ENCODE assay signal across 23 cellular contexts in the genomic region with DNA sequence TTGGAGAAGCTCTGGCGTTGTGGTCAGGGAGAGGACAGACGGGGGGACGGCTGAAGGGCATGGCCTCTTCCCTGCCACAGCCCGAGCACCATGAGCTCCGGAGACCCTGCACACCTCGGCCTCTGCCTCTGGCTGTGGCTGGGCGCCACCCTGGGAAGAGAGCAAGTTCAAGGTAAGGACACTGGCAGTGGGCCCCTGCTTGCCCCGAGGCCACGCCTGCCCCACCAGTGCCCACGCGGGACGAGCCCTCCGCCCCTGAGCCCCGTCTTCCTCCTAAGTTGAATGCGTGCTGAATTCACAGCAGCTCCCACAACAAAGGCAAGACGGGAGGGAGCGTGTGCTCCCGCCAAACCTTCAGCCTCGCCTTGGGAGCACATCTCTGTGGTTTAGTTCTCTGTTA. TPM values are rescaled to one million over a fixed set of nuclear protein-coding genes. Genes with fewer than 3 reads are reported as not detected.
A peak's percentile ranks its signal among the peaks of the same experiment; 100 is the strongest.
DNase-seq lines count a peak whose midpoint lies in the region; ATAC-seq, FAIRE-seq and TF ChIP-seq lines count a peak whose summit lies in the region.
"Had no signal": no experiment of that assay in that cellular context is flagged by ENCODE, and none has a peak within 500 bp of the region (broad histone marks: within the 10 kb centered on the region; RNA-seq: fewer than 3 reads in every experiment).

No MANE protein-coding gene starts in this region.

- FAIRE-seq in H1 (lab: Jason Lieb, UNC), result no peak

- peaks cover 7% of the 10 kb centered on the region for H3K4me1 Mint-ChIP-seq in activated naive CD4-positive, alpha-beta T cell treated with anti-CD3 and anti-CD28 coated beads, Interleukin-2, amount 50 U/mL, for 24 hours

- H3K27ac ChIP-seq in IMR-90 (ENCODE audit: insufficient read depth, low read length) (no peak overlapping the region), H1 (ENCODE audit: low read depth, low read length) (no peak overlapping the region), neuronal stem cell (replicated peaks; ENCODE audit: low read length) (no peak overlapping the region)
- H3K27ac ChIP-seq: GM23248, KMS-11, Peyer's patch had no signal

- H2AFZ ChIP-seq in IMR-90 (replicated peaks; ENCODE audit: low read length, poor library complexity) (peak overlapping the region; percentile 58), H1 (ENCODE audit: low read length) (no peak overlapping the region), neuronal stem cell (ENCODE audit: low read length) (peak overlapping the region; percentile 74)
- H2AFZ ChIP-seq: GM23248 had no signal

- H2BK120ac ChIP-seq in IMR-90 (ENCODE audit: low read depth, low read length) (no peak overlapping the region), H1 (replicated peaks; ENCODE audit: low read depth, low read length) (peak overlapping the region; percentile 82), neuronal stem cell (ENCODE audit: low read depth, low read length) (no peak overlapping the region)

- H3K56ac ChIP-seq in IMR-90 (ENCODE audit: extremely low read depth, insufficient read depth, low read length), result no peak overlapping the region
- H3K56ac ChIP-seq in H1 (replicated peaks; ENCODE audit: insufficient read length, low read depth, low read length), result no peak overlapping the region

- H3K4me3 Mint-ChIP-seq in activated naive CD4-positive, alpha-beta T cell treated with anti-CD3 and anti-CD28 coated beads, Interleukin-2, amount 50 U/mL, for 24 hours, result no peak overlapping the region

- CTCF ChIA-PET in IMR-90 (lab: Yijun Ruan, JAX), result no interaction called here
- CTCF ChIA-PET in H1 (lab: Charles Lee; ENCODE audit: partially characterized antibody), result interaction anchor here (0.6 to 9.9 kb wide), 11 partner anchors 15 to 506 kb away, joined by 3 to 81 read pairs (median 9); a partner anchor contains a TSS

- BruUV-seq in IMR-90 (replicated peaks; lab: Mats Ljungman, UMichigan), result no TSS peak

- H2BK15ac ChIP-seq in IMR-90 (ENCODE audit: low read depth, low read length) (no peak overlapping the region), H1 (ENCODE audit: low read length) (peak overlapping the region; percentile 99; the same call in 1 of the 2 replicates), neuronal stem cell (ENCODE audit: low read length) (peak overlapping the region; percentile 58)

- no peak overlapping the region for H4K8ac ChIP-seq in IMR-90 (ENCODE audit: low read depth in 2 of 2, low read length in 2 of 2)
- peak overlapping the region; percentile 57 for H4K8ac ChIP-seq in H1 (ENCODE audit: extremely low read depth, insufficient read depth, low read length)
- H4K8ac ChIP-seq in neuronal stem cell (ENCODE audit: low read depth, low read length), result no peak overlapping the region

- TF ChIP-seq RAD21 in IMR-90 (IDR thresholded peaks at IDR 0.05; ENCODE audit: low read length), result no peak
- no peak for TF ChIP-seq RAD21 in H1 (IDR thresholded peaks at IDR 0.05 in 1 of 2, conservative IDR thresholded peaks at IDR 0.05 in 1 of 2; ENCODE audit: low read depth in 2 of 2, low read length in 2 of 2)

- H2AK5ac ChIP-seq in IMR-90 (ENCODE audit: low read depth, low read length) (no peak overlapping the region), H1 (ENCODE audit: low read depth, low read length) (peak overlapping the region; percentile 93; the same call in 1 of the 2 replicates), neuronal stem cell (ENCODE audit: low read depth, low read length) (no peak overlapping the region)

- no peak overlapping the region for H3K18ac ChIP-seq in IMR-90 (ENCODE audit: low read depth, low read length)
- H3K18ac ChIP-seq in H1 (ENCODE audit: extremely low read depth, low read length), result peak overlapping the region; percentile 71
- H3K18ac ChIP-seq in neuronal stem cell (ENCODE audit: low read length), result peak overlapping the region; percentile 74

- H3K4me3 ChIP-seq in IMR-90 (ENCODE audit: insufficient read depth, low read depth, low read length) (no peak overlapping the region), H1 (ENCODE audit: extremely low read depth in 1 of 4, insufficient read depth in 2 of 4, low read depth in 3 of 4, low read length in 4 of 4) (no peak overlapping the region; a peak in 1 of 8 replicates), neuronal stem cell (ENCODE audit: low read length in 2 of 2) (no peak overlapping the region)
- H3K4me3 ChIP-seq: GM23248, Peyer's patch had no signal

- TF ChIP-seq POLR2A in IMR-90 (IDR thresholded peaks at IDR 0.05; ENCODE audit: low read depth, low read length), result 0 out of 2 replicates have a peak, but pooled peaks have one; percentile 12
- no peak for TF ChIP-seq POLR2A in H1 (IDR thresholded peaks at IDR 0.05; ENCODE audit: control extremely low read depth in 1 of 2, low read depth in 2 of 2, low read length in 2 of 2)

- TF ChIP-seq CTCF in IMR-90 (conservative IDR thresholded peaks at IDR 0.05; ENCODE audit: low read depth, low read length) (no peak), H1 (IDR thresholded peaks at IDR 0.05; ENCODE audit: control extremely low read depth in 1 of 3, insufficient read depth in 1 of 3, low read depth in 1 of 3, low read length in 3 of 3) (no peak)

- no peaks in the 10 kb centered on the region for H3K36me3 ChIP-seq in IMR-90 (ENCODE audit: control insufficient read depth, insufficient read depth, low read length)
- no peaks in the 10 kb centered on the region for H3K36me3 ChIP-seq in H1 (ENCODE audit: control insufficient read depth in 2 of 4, insufficient read depth in 4 of 4, low read length in 3 of 4)
- no peaks in the 10 kb centered on the region for H3K36me3 ChIP-seq in neuronal stem cell (replicated peaks in 1 of 2; ENCODE audit: control insufficient read depth in 2 of 2, insufficient read depth in 2 of 2, low read length in 2 of 2)
- H3K36me3 ChIP-seq: Peyer's patch had no signal

- no peaks in the 10 kb centered on the region for H3K36me3 Mint-ChIP-seq in activated naive CD4-positive, alpha-beta T cell treated with anti-CD3 and anti-CD28 coated beads, Interleukin-2, amount 50 U/mL, for 24 hours

- H2BK20ac ChIP-seq in IMR-90 (ENCODE audit: low read depth, low read length) (no peak overlapping the region), H1 (ENCODE audit: low read length) (peak overlapping the region; percentile 80; the same call in 1 of the 2 replicates)

- H2BK12ac ChIP-seq in H1 (ENCODE audit: low read depth, low read length) (peak overlapping the region; percentile 95; the same call in 1 of the 2 replicates), neuronal stem cell (ENCODE audit: low read length) (peak overlapping the region; percentile 73)

- peaks cover 2% of the 10 kb centered on the region; the same call in 1 of the 2 replicates for H3K9me3 ChIP-seq in IMR-90 (ENCODE audit: control insufficient read depth, insufficient read depth, low read length)
- H3K9me3 ChIP-seq in H1 (ENCODE audit: insufficient read depth in 2 of 2, low read depth in 1 of 2, low read length in 1 of 2), result no peaks in the 10 kb centered on the region
- H3K9me3 ChIP-seq in neuronal stem cell (replicated peaks in 1 of 2; ENCODE audit: control insufficient read depth in 2 of 2, insufficient read depth in 1 of 2, low read depth in 1 of 2, low read length in 2 of 2), result no peaks in the 10 kb centered on the region
- H3K9me3 ChIP-seq: Peyer's patch had no signal

- H3K23ac ChIP-seq in IMR-90 (ENCODE audit: low read depth, low read length), result no peak overlapping the region
- H3K23ac ChIP-seq in H1 (ENCODE audit: insufficient read length), result no peak overlapping the region
- H3K23ac ChIP-seq in neuronal stem cell (ENCODE audit: low read depth, low read length, poor library complexity), result peak overlapping the region; percentile 87

- intact Hi-C loops in IMR-90 (cut with micrococcal nuclease), result no loop called here

- H3K79me1 ChIP-seq in IMR-90 (ENCODE audit: low read depth in 1 of 2, low read length in 2 of 2) (no peaks in the 10 kb centered on the region), H1 (ENCODE audit: low read depth, low read length) (no peaks in the 10 kb centered on the region; the same call in 1 of the 2 replicates), neuronal stem cell (ENCODE audit: low read depth, low read length) (peaks cover 8% of the 10 kb centered on the region)

- H3K27me3 ChIP-seq in IMR-90 (ENCODE audit: control insufficient read depth, insufficient read depth, low read length) (peaks cover 41% of the 10 kb centered on the region), H1 (replicated peaks in 1 of 4; ENCODE audit: control insufficient read depth in 3 of 4, extremely low read depth in 1 of 4, insufficient read depth in 3 of 4, low read length in 3 of 4) (peaks cover 0 to 9% (median 4%) of the 10 kb centered on the region in 4 experiments; a peak in 3 of 7 replicates), neuronal stem cell (ENCODE audit: control insufficient read depth in 3 of 3, insufficient read depth in 3 of 3, low read depth in 1 of 3, low read length in 3 of 3) (peaks cover 0 to 13% (median 0%) of the 10 kb centered on the region in 3 experiments)

- peaks cover 3% of the 10 kb centered on the region; the same call in 1 of the 2 replicates for H3K23me2 ChIP-seq in H1 (ENCODE audit: low read depth, low read length)

- H3K27ac Mint-ChIP-seq in activated naive CD4-positive, alpha-beta T cell treated with anti-CD3 and anti-CD28 coated beads, Interleukin-2, amount 50 U/mL, for 24 hours, result peak overlapping the region; percentile 55

- DNase-seq in activated naive CD4-positive, alpha-beta T cell treated with anti-CD3 and anti-CD28 coated beads, Interleukin-2, amount 50 U/mL, for 16 hours, result no peak
- DNase-seq in IMR-90, result no peak
- no peak for DNase-seq in H1 (ENCODE audit: low read depth in 1 of 2, low spot score in 2 of 2)
- no peak for DNase-seq in neuronal stem cell (ENCODE audit: low spot score)
- DNase-seq: 8988T, AML-193, COR-L47, DMS79, GM23248, NCI-H1092 treated with DMSO at 0.1 percent for 48 hours, NCI-H1436 treated with DMSO at 0.1 percent for 48 hours, NCI-H1930, NCI-H2227 treated with DMSO at 0.1 percent for 48 hours, NCI-H524, NCI-H82, Peyer's patch, Right ventricle myocardium superior had no signal

- no peak for TF ChIP-seq EP300 in H1 (IDR thresholded peaks at IDR 0.05; ENCODE audit: borderline replicate concordance in 1 of 2, low read depth in 2 of 2, low read length in 2 of 2)

- H2BK5ac ChIP-seq in IMR-90 (ENCODE audit: low read depth, low read length, poor library complexity, severe bottlenecking) (no peak overlapping the region), H1 (ENCODE audit: low read depth, low read length) (peak overlapping the region; percentile 78; the same call in 1 of the 2 replicates), neuronal stem cell (ENCODE audit: low read length) (peak overlapping the region; percentile 62)

- H3K4ac ChIP-seq in IMR-90 (ENCODE audit: low read depth, low read length) (no peak overlapping the region), H1 (replicated peaks; ENCODE audit: insufficient read length, low read depth, low read length) (peak overlapping the region; percentile 91), neuronal stem cell (ENCODE audit: low read length) (peak overlapping the region; percentile 70)

- no peaks in the 10 kb centered on the region for H3K79me2 ChIP-seq in H1 (ENCODE audit: control insufficient read depth in 1 of 2, insufficient read depth in 2 of 2, low read length in 2 of 2)

- WGBS in IMR-90 (ENCODE audit: extremely low coverage in 2 of 2, insufficient read length in 1 of 2), 2 experiments, result 69% methylated on average over 7 of the region's 19 CpGs; no CpG with 5 or more reads in 1 of the 2 experiments
- WGBS in H1 (ENCODE audit: extremely low coverage in 1 of 2, insufficient coverage in 1 of 2, insufficient read length in 1 of 2, insufficient replicate concordance in 2 of 2, low coverage in 1 of 2, low lambda C conversion rate in 2 of 2, missing lambda C conversion rate in 1 of 2), 2 experiments, result 65% methylated on average over 15 of the region's 19 CpGs; no CpG with 5 or more reads in 1 of the 2 experiments
- WGBS in neuronal stem cell (ENCODE audit: extremely low coverage in 2 of 2, insufficient read length in 2 of 2, insufficient replicate concordance in 1 of 2), 2 donors, result no CpG with 5 or more reads among the region's 19 CpGs

- ATAC-seq in IMR-90 (ENCODE audit: low read depth) (no peak), GM18868 (IDR thresholded peaks at IDR 0.05; ENCODE audit: unreplicated experiment) (no peak), GM19328 (IDR thresholded peaks at IDR 0.05; ENCODE audit: unreplicated experiment) (no peak), HG03108 (IDR thresholded peaks at IDR 0.05; ENCODE audit: unreplicated experiment) (no peak)

- H4K91ac ChIP-seq in IMR-90 (ENCODE audit: insufficient read depth, low read depth, low read length), result no peak overlapping the region
- H4K91ac ChIP-seq in H1 (replicated peaks; ENCODE audit: insufficient read length, low read length), result peak overlapping the region; percentile 79
- peak overlapping the region; percentile 20 for H4K91ac ChIP-seq in neuronal stem cell (ENCODE audit: low read depth, low read length, poor library complexity)

- H3K27me3 Mint-ChIP-seq in activated naive CD4-positive, alpha-beta T cell treated with anti-CD3 and anti-CD28 coated beads, Interleukin-2, amount 50 U/mL, for 24 hours, result peaks cover 6% of the 10 kb centered on the region

- dilution Hi-C loops in IMR-90 (cut with HindIII; ENCODE audit: low sequenced_read_pairs, unreplicated experiment), result no loop called here

- POLR2A ChIA-PET in IMR-90 (lab: Charles Lee; ENCODE audit: unreplicated experiment), result no interaction called here
- POLR2A ChIA-PET in H1 (lab: Charles Lee; ENCODE audit: partially characterized antibody), result interaction anchor here (0.6 to 2.8 kb wide), 13 partner anchors 14 to 76 kb away, joined by 3 to 10 read pairs (median 3); a partner anchor contains a TSS

- in situ Hi-C loops in IMR-90 (cut with MboI; ENCODE audit: low sequenced_read_pairs), result no loop called here

- peaks cover 27% of the 10 kb centered on the region for H4K20me1 ChIP-seq in IMR-90 (ENCODE audit: insufficient read depth, low read length)
- H4K20me1 ChIP-seq in H1 (replicated peaks in 1 of 2; ENCODE audit: control insufficient read depth in 1 of 2, insufficient read depth in 2 of 2, low read length in 2 of 2), result peaks cover 0 to 2% of the 10 kb centered on the region in 2 experiments

- H3K9ac ChIP-seq in IMR-90 (ENCODE audit: low read depth, low read length), result no peak overlapping the region
- no peak overlapping the region for H3K9ac ChIP-seq in H1 (replicated peaks in 1 of 4; ENCODE audit: extremely low read depth in 1 of 4, low read depth in 3 of 4, low read length in 3 of 4)
- H3K9ac ChIP-seq in neuronal stem cell (ENCODE audit: low read depth, low read length, poor library complexity), result peak overlapping the region; percentile 27
- H3K9ac ChIP-seq: GM23248, KMS-11 had no signal

- H3K4me1 ChIP-seq in IMR-90 (ENCODE audit: control insufficient read depth, insufficient read depth, low read length) (no peaks in the 10 kb centered on the region), H1 (replicated peaks in 1 of 4; ENCODE audit: control insufficient read depth in 3 of 4, insufficient read depth in 4 of 4, low read length in 3 of 4) (peaks cover 0 to 33% (median 26%) of the 10 kb centered on the region in 4 experiments; a peak in 6 of 7 replicates), neuronal stem cell (ENCODE audit: control insufficient read depth in 2 of 2, insufficient read depth in 1 of 2, low read depth in 1 of 2, low read length in 2 of 2) (peaks cover 25 to 27% of the 10 kb centered on the region in 2 donors)

- no peaks in the 10 kb centered on the region for H3K9me3 Mint-ChIP-seq in activated naive CD4-positive, alpha-beta T cell treated with anti-CD3 and anti-CD28 coated beads, Interleukin-2, amount 50 U/mL, for 24 hours

- H2AK9ac ChIP-seq in IMR-90 (replicated peaks; ENCODE audit: low read depth, low read length, poor library complexity), result no peak overlapping the region

- H3K4me2 ChIP-seq in IMR-90 (ENCODE audit: low read depth, low read length), result no peak overlapping the region
- H3K4me2 ChIP-seq in H1 (ENCODE audit: insufficient read depth in 1 of 2, low read depth in 2 of 2, low read length in 2 of 2), result peak overlapping the region in 1 of 2 experiments; percentile 57; a peak in 2 of 4 replicates
- H3K4me2 ChIP-seq in neuronal stem cell (ENCODE audit: insufficient read depth, low read length, poor library complexity, severe bottlenecking), result no peak overlapping the region
- H3K4me2 ChIP-seq: KMS-11 had no signal

- H3K14ac ChIP-seq in IMR-90 (replicated peaks; ENCODE audit: low read depth, low read length) (no peak overlapping the region), H1 (ENCODE audit: insufficient read length) (no peak overlapping the region), neuronal stem cell (ENCODE audit: low read length) (no peak overlapping the region)

- H4K5ac ChIP-seq in IMR-90 (ENCODE audit: low read depth, low read length) (no peak overlapping the region), H1 (ENCODE audit: insufficient read length, low read depth, low read length) (no peak overlapping the region)

- H3K9me1 ChIP-seq in IMR-90 (ENCODE audit: insufficient read depth, low read length), result no peaks in the 10 kb centered on the region

RNA-seq across cellular contexts. Expression of a gene that starts 2.0 kb away (rescaled TPM):
- total RNA-seq in IMR-90 (2012; rRNA removed), result not detected in 2 replicates
- polyA plus RNA-seq in IMR-90 (2012; rRNA removed), result not detected in 2 replicates
- polyA plus RNA-seq in IMR-90 (2012; cell fraction: cytosol; rRNA removed), result not detected in 2 replicates
- polyA plus RNA-seq in IMR-90 (2012; cell fraction: nucleus; rRNA removed; ENCODE audit: low replicate concordance), result 0.07 and 0.10 TPM in 2 replicates
- total RNA-seq in H1 (2021; fragmentation: NEBNext Ultra II Directional; extraction: Animal tissue kit (Norgen Biotek cat#: 25700)), result 0.17 and 0.19 TPM in 2 replicates
- polyA plus RNA-seq in H1 (2011; rRNA removed), result 0.21 and 0.61 TPM in 2 replicates
- 0.41 TPM for polyA plus RNA-seq in H1 (2011; cell fraction: cytosol; rRNA removed)
- 5.9 TPM for polyA plus RNA-seq in H1 (2011; cell fraction: nucleus; rRNA removed)
- 0.08 to 1.0 TPM (median 0.66 TPM) in 4 replicates for polyA plus RNA-seq in H1 (2012, experiment 1 of 2)
- 0.07 TPM for polyA plus RNA-seq in H1 (2012, experiment 2 of 2)
- 0.06 TPM for polyA plus RNA-seq in H1 (2013, experiment 1 of 2)
- polyA plus RNA-seq in H1 (2013, experiment 2 of 2), result 0.06 TPM
- polyA minus RNA-seq in H1 (2011; rRNA and poly(A)+ RNA removed), result 0.07 and 0.09 TPM in 2 replicates
- 0.37 TPM for polyA minus RNA-seq in H1 (2011; cell fraction: cytosol; rRNA and poly(A)+ RNA removed)
- 1.9 TPM for polyA minus RNA-seq in H1 (2011; cell fraction: nucleus; rRNA and poly(A)+ RNA removed)
- 0.13 TPM for polyA plus RNA-seq in neuronal stem cell (2013, experiment 1 of 2)
- polyA plus RNA-seq in neuronal stem cell (2013, experiment 2 of 2), result 0.08 TPM
- total RNA-seq: GM23248, Peyer's patch, Right ventricle myocardium superior had no signal
- polyA plus RNA-seq: GM23248 had no signal

RNA-seq across cellular contexts. Expression of a gene that starts 22.4 kb away (rescaled TPM):
- total RNA-seq in IMR-90 (2012; rRNA removed), result 54.7 and 59.1 TPM in 2 replicates
- 194 and 203 TPM in 2 replicates for polyA plus RNA-seq in IMR-90 (2012; rRNA removed)
- 96.9 and 108 TPM in 2 replicates for polyA plus RNA-seq in IMR-90 (2012; cell fraction: cytosol; rRNA removed)
- polyA plus RNA-seq in IMR-90 (2012; cell fraction: nucleus; rRNA removed; ENCODE audit: low replicate concordance), result 1,020 and 2,202 TPM in 2 replicates
- 93.0 and 100 TPM in 2 replicates for total RNA-seq in H1 (2021; fragmentation: NEBNext Ultra II Directional; extraction: Animal tissue kit (Norgen Biotek cat#: 25700))
- 93.7 and 136 TPM in 2 replicates for polyA plus RNA-seq in H1 (2011; rRNA removed)
- 110 TPM for polyA plus RNA-seq in H1 (2011; cell fraction: cytosol; rRNA removed)
- 723 TPM for polyA plus RNA-seq in H1 (2011; cell fraction: nucleus; rRNA removed)
- 84.2 to 119 TPM (median 111 TPM) in 4 replicates for polyA plus RNA-seq in H1 (2012, experiment 1 of 2)
- 65.8 TPM for polyA plus RNA-seq in H1 (2012, experiment 2 of 2)
- 59.7 TPM for polyA plus RNA-seq in H1 (2013, experiment 1 of 2)
- polyA plus RNA-seq in H1 (2013, experiment 2 of 2), result 49.0 TPM
- 37.5 and 49.1 TPM in 2 replicates for polyA minus RNA-seq in H1 (2011; rRNA and poly(A)+ RNA removed)
- polyA minus RNA-seq in H1 (2011; cell fraction: cytosol; rRNA and poly(A)+ RNA removed), result 44.3 TPM
- polyA minus RNA-seq in H1 (2011; cell fraction: nucleus; rRNA and poly(A)+ RNA removed), result 123 TPM
- 60.7 TPM for polyA plus RNA-seq in neuronal stem cell (2013, experiment 1 of 2)
- 56.3 TPM for polyA plus RNA-seq in neuronal stem cell (2013, experiment 2 of 2)

RNA-seq across cellular contexts. Expression of a gene that starts 40.8 kb away (rescaled TPM):
- not detected in 2 replicates for total RNA-seq in IMR-90 (2012; rRNA removed)
- not detected in 2 replicates for polyA plus RNA-seq in IMR-90 (2012; rRNA removed)
- polyA plus RNA-seq in IMR-90 (2012; cell fraction: cytosol; rRNA removed), result not detected in 2 replicates
- not detected in 2 replicates for polyA plus RNA-seq in IMR-90 (2012; cell fraction: nucleus; rRNA removed; ENCODE audit: low replicate concordance)
- 6.6 and 6.9 TPM in 2 replicates for total RNA-seq in H1 (2021; fragmentation: NEBNext Ultra II Directional; extraction: Animal tissue kit (Norgen Biotek cat#: 25700))
- 17.0 and 21.9 TPM in 2 replicates for polyA plus RNA-seq in H1 (2011; rRNA removed)
- polyA plus RNA-seq in H1 (2011; cell fraction: cytosol; rRNA removed), result 13.2 TPM
- 27.5 TPM for polyA plus RNA-seq in H1 (2011; cell fraction: nucleus; rRNA removed)
- 4.5 to 10.2 TPM (median 8.1 TPM) in 4 replicates for polyA plus RNA-seq in H1 (2012, experiment 1 of 2)
- polyA plus RNA-seq in H1 (2012, experiment 2 of 2), result 6.7 TPM
- 8.1 TPM for polyA plus RNA-seq in H1 (2013, experiment 1 of 2)
- polyA plus RNA-seq in H1 (2013, experiment 2 of 2), result 5.9 TPM
- 5.3 and 5.5 TPM in 2 replicates for polyA minus RNA-seq in H1 (2011; rRNA and poly(A)+ RNA removed)
- polyA minus RNA-seq in H1 (2011; cell fraction: cytosol; rRNA and poly(A)+ RNA removed), result 4.3 TPM
- 7.0 TPM for polyA minus RNA-seq in H1 (2011; cell fraction: nucleus; rRNA and poly(A)+ RNA removed)
- polyA plus RNA-seq in neuronal stem cell (2013, experiment 1 of 2), result 39.2 TPM
- polyA plus RNA-seq in neuronal stem cell (2013, experiment 2 of 2), result 40.2 TPM
- total RNA-seq: GM23248, OCI-LY7, Peyer's patch, Right ventricle myocardium superior had no signal
- polyA plus RNA-seq: GM23248 had no signal

RNA-seq across cellular contexts. Expression of a gene that starts 59.3 kb away (rescaled TPM):
- total RNA-seq in IMR-90 (2012; rRNA removed), result not detected in 2 replicates
- polyA plus RNA-seq in IMR-90 (2012; rRNA removed) (not detected in 2 replicates), H1 (2011; rRNA removed) (0.11 and 0.16 TPM in 2 replicates)
- polyA plus RNA-seq in IMR-90 (2012; cell fraction: cytosol; rRNA removed), result 0.02 TPM in 1 of 2 replicates, not detected in the other
- not detected in 2 replicates for polyA plus RNA-seq in IMR-90 (2012; cell fraction: nucleus; rRNA removed; ENCODE audit: low replicate concordance)
- 0.41 TPM in 1 of 2 replicates, not detected in the other for total RNA-seq in H1 (2021; fragmentation: NEBNext Ultra II Directional; extraction: Animal tissue kit (Norgen Biotek cat#: 25700))
- polyA plus RNA-seq in H1 (2011; cell fraction: cytosol; rRNA removed), result 0.16 TPM
- polyA plus RNA-seq in H1 (2011; cell fraction: nucleus; rRNA removed), result 0.77 TPM
- 0.19 TPM in 1 of 4 replicates, not detected in the others for polyA plus RNA-seq in H1 (2012, experiment 1 of 2)
- polyA plus RNA-seq in H1 (2012, experiment 2 of 2), result not detected
- polyA plus RNA-seq in H1 (2013, experiment 1 of 2), result 0.06 TPM
- 0.06 TPM for polyA plus RNA-seq in H1 (2013, experiment 2 of 2)
- not detected in 2 replicates for polyA minus RNA-seq in H1 (2011; rRNA and poly(A)+ RNA removed)
- not detected for polyA minus RNA-seq in H1 (2011; cell fraction: cytosol; rRNA and poly(A)+ RNA removed)
- polyA minus RNA-seq in H1 (2011; cell fraction: nucleus; rRNA and poly(A)+ RNA removed), result not detected
- 0.03 TPM for polyA plus RNA-seq in neuronal stem cell (2013, experiment 1 of 2)
- 0.06 TPM for polyA plus RNA-seq in neuronal stem cell (2013, experiment 2 of 2)
- total RNA-seq: GM23248, Peyer's patch had no signal
- polyA plus RNA-seq: GM23248 had no signal
